Comparison of ENCODE assay signal across 10 cellular contexts in genomic region chr19:19217110-19217509, GRCh38. TPM values are rescaled to one million over a fixed set of nuclear protein-coding genes. Genes with fewer than 3 reads are reported as not detected.
DNase-seq lines count a peak whose midpoint lies in the region; ATAC-seq, FAIRE-seq and TF ChIP-seq lines count a peak whose summit lies in the region.
"Had no signal": no experiment of that assay in that cellular context is flagged by ENCODE, and none has a peak within 500 bp of the region (broad histone marks: within the 10 kb centered on the region; RNA-seq: fewer than 3 reads in every experiment).

No MANE protein-coding gene starts in this region.

- no peaks in the 10 kb centered on the region for H3K36me3 ChIP-seq in bronchial epithelial cell (ENCODE audit: control insufficient read depth, insufficient read depth, low read length)
- H3K36me3 ChIP-seq: sigmoid colon had no signal

- FAIRE-seq in bronchial epithelial cell (lab: Jason Lieb, UNC) = no peak

- TF ChIP-seq CTCF in bronchial epithelial cell (IDR thresholded peaks at IDR 0.05; ENCODE audit: insufficient read depth, low read length, severe bottlenecking) (no peak), retinal pigment epithelial cell (conservative IDR thresholded peaks at IDR 0.05; ENCODE audit: low read depth, low read length) (peak; percentile 22)

- intact Hi-C loops in posterior cingulate gyrus (cut with DNase I) = no loop called here
- intact Hi-C loops in left ventricle myocardium superior (cut with micrococcal nuclease) = no loop called here

- ATAC-seq in left ventricle myocardium superior (no peak), HG03139 (IDR thresholded peaks at IDR 0.05; ENCODE audit: unreplicated experiment) (no peak)

- peak; percentile 42 for DNase-seq in NCI-H2227 (lab: John Stamatoyannopoulos, UW; ENCODE audit: unreplicated experiment)
- DNase-seq in NCI-H2227 treated with DMSO at 0.1 percent for 48 hours (lab: John Stamatoyannopoulos, UW) = no peak
- peak; percentile 17 for DNase-seq in NCI-H510A (lab: John Stamatoyannopoulos, UW)
- peak; percentile 10 for DNase-seq in bronchial epithelial cell (ENCODE audit: low read depth)
- DNase-seq in retinal pigment epithelial cell (ENCODE audit: low read depth) = no peak
- DNase-seq in posterior cingulate gyrus = no peak
- DNase-seq in left ventricle myocardium superior = no peak
- DNase-seq: sigmoid colon had no signal

- H3K27me3 ChIP-seq in bronchial epithelial cell (ENCODE audit: control insufficient read depth, insufficient read depth, low read length) = peaks cover 6% of the 10 kb centered on the region

- H3K4me3 ChIP-seq in bronchial epithelial cell (ENCODE audit: low read depth, low read length) (no peak overlapping the region), retinal pigment epithelial cell (ENCODE audit: low read length) (no peak overlapping the region)
- H3K4me3 ChIP-seq: sigmoid colon had no signal

RNA-seq across cellular contexts. Expression of gene NCAN, which starts 5.4 kb away (rescaled TPM):
- total RNA-seq in bronchial epithelial cell = not detected in 2 replicates
- total RNA-seq in left ventricle myocardium superior = not detected
- total RNA-seq: liver had no signal

RNA-seq across cellular contexts. Expression of gene NR2C2AP, which starts 13.9 kb away (rescaled TPM):
- total RNA-seq in bronchial epithelial cell (19.8 and 49.0 TPM in 2 replicates), left ventricle myocardium superior (5.5 TPM)

RNA-seq across cellular contexts. Expression of gene RFXANK, which starts 25.1 kb away (rescaled TPM):
- total RNA-seq in bronchial epithelial cell (50.3 and 91.9 TPM in 2 replicates), left ventricle myocardium superior (38.4 TPM)

RNA-seq across cellular contexts. Expression of gene BORCS8, which starts 25.2 kb away (rescaled TPM):
- 10.3 and 18.2 TPM in 2 replicates for total RNA-seq in bronchial epithelial cell
- 16.4 TPM for total RNA-seq in left ventricle myocardium superior

RNA-seq across cellular contexts. Expression of gene MEF2B, which starts 47.0 kb away (rescaled TPM):
- total RNA-seq in bronchial epithelial cell (under 0.01 and 0.26 TPM in 2 replicates), left ventricle myocardium superior (not detected)
- total RNA-seq: sigmoid colon had no signal

Comparison
In these comparisons a context has a peak if more than half of its experiments do, and no peak if none do; other contexts are left out.
1. DNase-seq: peak in NCI-H2227 (single experiment), NCI-H510A (single experiment) and bronchial epithelial cell (single experiment); none in NCI-H2227 treated with DMSO at 0.1 percent for 48 hours (single experiment), retinal pigment epithelial cell (single experiment), posterior cingulate gyrus (0 of 10) and left ventricle myocardium superior (single experiment).